ENCODE assay signal across 1 cellular context in genomic region chr1:39913136-39913535, GRCh38. TPM values are rescaled to one million over a fixed set of nuclear protein-coding genes. Genes with fewer than 3 reads are reported as not detected.
"Had no signal": no experiment of that assay in that cellular context is flagged by ENCODE, and none has a peak within 500 bp of the region (broad histone marks: within the 10 kb centered on the region; RNA-seq: fewer than 3 reads in every experiment).

No MANE protein-coding gene starts in this region.

RNA-seq across cellular contexts. Expression of gene MFSD2A, which starts 41.8 kb away (rescaled TPM):
- total RNA-seq: cardiac muscle cell had no signal
